ENCODE assay signal across 1 cellular context in genomic region chr17:42313389-42313772, GRCh38.
TF ChIP-seq lines count a peak whose summit lies in the region.

No MANE protein-coding gene starts in this region.

TF ChIP-seq in GM23338, 12 proteins besides CTCF, POLR2A, EP300 and RAD21 (continued from another document):
- TF ChIP-seq ZNF462 (CRISPR knock-in tag; IDR thresholded peaks at IDR 0.05) (no peak), STAT1 (IDR thresholded peaks at IDR 0.05; ENCODE audit: unreplicated experiment) (no peak)
